1 cellular context compared by ENCODE assay signal in the genomic region with DNA sequence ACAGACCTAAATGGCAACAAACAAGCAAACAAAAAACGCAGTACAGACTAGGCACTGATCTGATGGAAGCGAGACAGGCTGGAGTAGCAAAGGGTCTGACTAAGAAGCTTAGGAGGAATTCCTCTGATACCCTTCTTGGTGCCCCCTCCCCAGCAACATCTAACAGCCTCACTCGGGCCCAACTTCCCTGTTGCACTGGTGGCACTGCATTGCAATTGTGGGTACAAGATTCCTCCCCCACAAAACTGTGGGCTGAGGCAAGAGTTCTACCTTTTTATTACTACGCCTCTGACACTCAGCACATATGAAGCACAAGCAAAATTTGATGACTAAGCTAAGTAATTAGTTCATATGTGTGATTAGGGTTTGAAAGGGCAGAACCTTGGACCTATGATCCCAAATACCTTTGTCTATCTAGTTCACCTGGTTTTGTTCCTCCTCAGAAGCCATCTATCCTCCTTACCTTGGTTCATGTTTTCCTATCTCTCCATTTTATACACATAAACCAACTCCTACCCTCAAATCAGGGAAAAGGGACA.
TF ChIP-seq lines count a peak whose summit lies in the region.

No MANE protein-coding gene starts in this region.

TF ChIP-seq in GM23338, 12 proteins besides CTCF, POLR2A, EP300 and RAD21 (continued from another document):
- TF ChIP-seq, protein P1, sequence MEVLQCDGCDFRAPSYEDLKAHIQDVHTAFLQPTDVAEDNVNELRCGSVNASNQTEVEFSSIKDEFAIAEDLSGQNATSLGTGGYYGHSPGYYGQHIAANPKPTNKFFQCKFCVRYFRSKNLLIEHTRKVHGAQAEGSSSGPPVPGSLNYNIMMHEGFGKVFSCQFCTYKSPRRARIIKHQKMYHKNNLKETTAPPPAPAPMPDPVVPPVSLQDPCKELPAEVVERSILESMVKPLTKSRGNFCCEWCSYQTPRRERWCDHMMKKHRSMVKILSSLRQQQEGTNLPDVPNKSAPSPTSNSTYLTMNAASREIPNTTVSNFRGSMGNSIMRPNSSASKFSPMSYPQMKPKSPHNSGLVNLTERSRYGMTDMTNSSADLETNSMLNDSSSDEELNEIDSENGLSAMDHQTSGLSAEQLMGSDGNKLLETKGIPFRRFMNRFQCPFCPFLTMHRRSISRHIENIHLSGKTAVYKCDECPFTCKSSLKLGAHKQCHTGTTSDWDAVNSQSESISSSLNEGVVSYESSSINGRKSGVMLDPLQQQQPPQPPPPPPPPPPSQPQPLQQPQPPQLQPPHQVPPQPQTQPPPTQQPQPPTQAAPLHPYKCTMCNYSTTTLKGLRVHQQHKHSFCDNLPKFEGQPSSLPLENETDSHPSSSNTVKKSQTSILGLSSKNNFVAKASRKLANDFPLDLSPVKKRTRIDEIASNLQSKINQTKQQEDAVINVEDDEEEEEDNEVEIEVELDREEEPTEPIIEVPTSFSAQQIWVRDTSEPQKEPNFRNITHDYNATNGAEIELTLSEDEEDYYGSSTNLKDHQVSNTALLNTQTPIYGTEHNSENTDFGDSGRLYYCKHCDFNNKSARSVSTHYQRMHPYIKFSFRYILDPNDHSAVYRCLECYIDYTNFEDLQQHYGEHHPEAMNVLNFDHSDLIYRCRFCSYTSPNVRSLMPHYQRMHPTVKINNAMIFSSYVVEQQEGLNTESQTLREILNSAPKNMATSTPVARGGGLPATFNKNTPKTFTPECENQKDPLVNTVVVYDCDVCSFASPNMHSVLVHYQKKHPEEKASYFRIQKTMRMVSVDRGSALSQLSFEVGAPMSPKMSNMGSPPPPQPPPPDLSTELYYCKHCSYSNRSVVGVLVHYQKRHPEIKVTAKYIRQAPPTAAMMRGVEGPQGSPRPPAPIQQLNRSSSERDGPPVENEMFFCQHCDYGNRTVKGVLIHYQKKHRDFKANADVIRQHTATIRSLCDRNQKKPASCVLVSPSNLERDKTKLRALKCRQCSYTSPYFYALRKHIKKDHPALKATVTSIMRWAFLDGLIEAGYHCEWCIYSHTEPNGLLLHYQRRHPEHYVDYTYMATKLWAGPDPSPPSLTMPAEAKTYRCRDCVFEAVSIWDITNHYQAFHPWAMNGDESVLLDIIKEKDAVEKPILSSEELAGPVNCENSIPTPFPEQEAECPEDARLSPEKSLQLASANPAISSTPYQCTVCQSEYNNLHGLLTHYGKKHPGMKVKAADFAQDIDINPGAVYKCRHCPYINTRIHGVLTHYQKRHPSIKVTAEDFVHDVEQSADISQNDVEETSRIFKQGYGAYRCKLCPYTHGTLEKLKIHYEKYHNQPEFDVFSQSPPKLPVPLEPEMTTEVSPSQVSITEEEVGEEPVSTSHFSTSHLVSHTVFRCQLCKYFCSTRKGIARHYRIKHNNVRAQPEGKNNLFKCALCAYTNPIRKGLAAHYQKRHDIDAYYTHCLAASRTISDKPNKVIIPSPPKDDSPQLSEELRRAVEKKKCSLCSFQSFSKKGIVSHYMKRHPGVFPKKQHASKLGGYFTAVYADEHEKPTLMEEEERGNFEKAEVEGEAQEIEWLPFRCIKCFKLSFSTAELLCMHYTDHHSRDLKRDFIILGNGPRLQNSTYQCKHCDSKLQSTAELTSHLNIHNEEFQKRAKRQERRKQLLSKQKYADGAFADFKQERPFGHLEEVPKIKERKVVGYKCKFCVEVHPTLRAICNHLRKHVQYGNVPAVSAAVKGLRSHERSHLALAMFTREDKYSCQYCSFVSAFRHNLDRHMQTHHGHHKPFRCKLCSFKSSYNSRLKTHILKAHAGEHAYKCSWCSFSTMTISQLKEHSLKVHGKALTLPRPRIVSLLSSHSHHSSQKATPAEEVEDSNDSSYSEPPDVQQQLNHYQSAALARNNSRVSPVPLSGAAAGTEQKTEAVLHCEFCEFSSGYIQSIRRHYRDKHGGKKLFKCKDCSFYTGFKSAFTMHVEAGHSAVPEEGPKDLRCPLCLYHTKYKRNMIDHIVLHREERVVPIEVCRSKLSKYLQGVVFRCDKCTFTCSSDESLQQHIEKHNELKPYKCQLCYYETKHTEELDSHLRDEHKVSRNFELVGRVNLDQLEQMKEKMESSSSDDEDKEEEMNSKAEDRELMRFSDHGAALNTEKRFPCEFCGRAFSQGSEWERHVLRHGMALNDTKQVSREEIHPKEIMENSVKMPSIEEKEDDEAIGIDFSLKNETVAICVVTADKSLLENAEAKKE (CRISPR knock-in tag; IDR thresholded peaks at IDR 0.05) = no peak
- TF ChIP-seq STAT1 (IDR thresholded peaks at IDR 0.05; ENCODE audit: unreplicated experiment) (no peak), POLR2AphosphoS5 (IDR thresholded peaks at IDR 0.05; ENCODE audit: low read depth) (no peak), CREB1 (CRISPR knock-in tag; IDR thresholded peaks at IDR 0.05; ENCODE audit: low read depth) (no peak), EZH2 (IDR thresholded peaks at IDR 0.05; ENCODE audit: low read depth, unreplicated experiment) (no peak), EZH2phosphoT487 (IDR thresholded peaks at IDR 0.05; ENCODE audit: unreplicated experiment) (no peak)
- TF ChIP-seq, protein P2, sequence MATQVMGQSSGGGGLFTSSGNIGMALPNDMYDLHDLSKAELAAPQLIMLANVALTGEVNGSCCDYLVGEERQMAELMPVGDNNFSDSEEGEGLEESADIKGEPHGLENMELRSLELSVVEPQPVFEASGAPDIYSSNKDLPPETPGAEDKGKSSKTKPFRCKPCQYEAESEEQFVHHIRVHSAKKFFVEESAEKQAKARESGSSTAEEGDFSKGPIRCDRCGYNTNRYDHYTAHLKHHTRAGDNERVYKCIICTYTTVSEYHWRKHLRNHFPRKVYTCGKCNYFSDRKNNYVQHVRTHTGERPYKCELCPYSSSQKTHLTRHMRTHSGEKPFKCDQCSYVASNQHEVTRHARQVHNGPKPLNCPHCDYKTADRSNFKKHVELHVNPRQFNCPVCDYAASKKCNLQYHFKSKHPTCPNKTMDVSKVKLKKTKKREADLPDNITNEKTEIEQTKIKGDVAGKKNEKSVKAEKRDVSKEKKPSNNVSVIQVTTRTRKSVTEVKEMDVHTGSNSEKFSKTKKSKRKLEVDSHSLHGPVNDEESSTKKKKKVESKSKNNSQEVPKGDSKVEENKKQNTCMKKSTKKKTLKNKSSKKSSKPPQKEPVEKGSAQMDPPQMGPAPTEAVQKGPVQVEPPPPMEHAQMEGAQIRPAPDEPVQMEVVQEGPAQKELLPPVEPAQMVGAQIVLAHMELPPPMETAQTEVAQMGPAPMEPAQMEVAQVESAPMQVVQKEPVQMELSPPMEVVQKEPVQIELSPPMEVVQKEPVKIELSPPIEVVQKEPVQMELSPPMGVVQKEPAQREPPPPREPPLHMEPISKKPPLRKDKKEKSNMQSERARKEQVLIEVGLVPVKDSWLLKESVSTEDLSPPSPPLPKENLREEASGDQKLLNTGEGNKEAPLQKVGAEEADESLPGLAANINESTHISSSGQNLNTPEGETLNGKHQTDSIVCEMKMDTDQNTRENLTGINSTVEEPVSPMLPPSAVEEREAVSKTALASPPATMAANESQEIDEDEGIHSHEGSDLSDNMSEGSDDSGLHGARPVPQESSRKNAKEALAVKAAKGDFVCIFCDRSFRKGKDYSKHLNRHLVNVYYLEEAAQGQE (IDR thresholded peaks at IDR 0.05; ENCODE audit: unreplicated experiment) = no peak
TF ChIP-seq in GM23338: peak in this region for 0.
